In genomic region chr7:127107601-127108007, GRCh38 we compare ENCODE assay signal across 8 cellular contexts.
A peak's percentile ranks its signal among the peaks of the same experiment; 100 is the strongest.
DNase-seq lines count a peak whose midpoint lies in the region; ATAC-seq and TF ChIP-seq lines count a peak whose summit lies in the region.

No MANE protein-coding gene starts in this region.

- no peaks in the 10 kb centered on the region for H3K9me3 ChIP-seq in CD4-positive, alpha-beta T cell (ENCODE audit: control insufficient read depth, low read length)

- H3K36me3 Mint-ChIP-seq in CD4-positive, alpha-beta T cell (ENCODE audit: low read depth) = no peaks in the 10 kb centered on the region
- H3K36me3 Mint-ChIP-seq in activated naive CD4-positive, alpha-beta T cell treated with anti-CD3 and anti-CD28 coated beads, Interleukin-2, amount 10 ng/mL, durations not matched to agents 7 days and 5 days = no peaks in the 10 kb centered on the region
- H3K36me3 Mint-ChIP-seq in immature natural killer cell = peaks cover 0 to 4% (median 0%) of the 10 kb centered on the region in 3 donors

- H3K4me3 Mint-ChIP-seq in CD4-positive, alpha-beta T cell = no peak overlapping the region
- no peak overlapping the region for H3K4me3 Mint-ChIP-seq in activated naive CD4-positive, alpha-beta T cell treated with anti-CD3 and anti-CD28 coated beads, Interleukin-2, amount 10 ng/mL, durations not matched to agents 7 days and 5 days
- H3K4me3 Mint-ChIP-seq in immature natural killer cell = no peak overlapping the region
- no peak overlapping the region for H3K4me3 Mint-ChIP-seq in stimulated activated naive CD8-positive, alpha-beta T cell treated with anti-CD3 and anti-CD28 coated beads, Interleukin-15, amount 100 ng/mL, for 72 hours

- H3K4me1 Mint-ChIP-seq in CD4-positive, alpha-beta T cell (ENCODE audit: low read depth) = no peaks in the 10 kb centered on the region
- no peaks in the 10 kb centered on the region for H3K4me1 Mint-ChIP-seq in activated naive CD4-positive, alpha-beta T cell treated with anti-CD3 and anti-CD28 coated beads, Interleukin-2, amount 10 ng/mL, durations not matched to agents 7 days and 5 days
- no peaks in the 10 kb centered on the region for H3K4me1 Mint-ChIP-seq in immature natural killer cell
- H3K4me1 Mint-ChIP-seq in stimulated activated naive CD8-positive, alpha-beta T cell treated with anti-CD3 and anti-CD28 coated beads, Interleukin-15, amount 100 ng/mL, for 72 hours = no peaks in the 10 kb centered on the region

- H3K27ac Mint-ChIP-seq in CD4-positive, alpha-beta T cell = no peak overlapping the region
- peak overlapping the region; percentile 30 for H3K27ac Mint-ChIP-seq in activated naive CD4-positive, alpha-beta T cell treated with anti-CD3 and anti-CD28 coated beads, Interleukin-2, amount 10 ng/mL, durations not matched to agents 7 days and 5 days
- H3K27ac Mint-ChIP-seq in immature natural killer cell = no peak overlapping the region
- no peak overlapping the region for H3K27ac Mint-ChIP-seq in stimulated activated naive CD8-positive, alpha-beta T cell treated with anti-CD3 and anti-CD28 coated beads, Interleukin-15, amount 100 ng/mL, for 72 hours

- no peak overlapping the region for H3K27ac ChIP-seq in CD4-positive, alpha-beta T cell (ENCODE audit: low read depth, low read length)

- intact Hi-C loops in CD4-positive, alpha-beta T cell (cut with DNase I, micrococcal nuclease) = no loop called here

- no peak for ATAC-seq in CD4-positive, alpha-beta T cell (ENCODE audit: poor library complexity)
- ATAC-seq in GM18858 (IDR thresholded peaks at IDR 0.05; ENCODE audit: unreplicated experiment) (peak; percentile 85), HG02885 (IDR thresholded peaks at IDR 0.05; ENCODE audit: poor library complexity, unreplicated experiment) (peak; percentile 95)
- peak; percentile 58 for ATAC-seq in stimulated activated naive CD8-positive, alpha-beta T cell treated with anti-CD3 and anti-CD28 coated beads, Interleukin-15, amount 100 ng/mL, for 72 hours

- H3K27me3 ChIP-seq in CD4-positive, alpha-beta T cell (ENCODE audit: control insufficient read depth, insufficient read depth, low read length) = no peaks in the 10 kb centered on the region

- H3K27me3 Mint-ChIP-seq in CD4-positive, alpha-beta T cell = peaks cover 28% of the 10 kb centered on the region
- no peaks in the 10 kb centered on the region for H3K27me3 Mint-ChIP-seq in activated naive CD4-positive, alpha-beta T cell treated with anti-CD3 and anti-CD28 coated beads, Interleukin-2, amount 10 ng/mL, durations not matched to agents 7 days and 5 days
- H3K27me3 Mint-ChIP-seq in immature natural killer cell (ENCODE audit: low read depth in 3 of 3) = peaks cover 0 to 3% (median 2%) of the 10 kb centered on the region in 3 donors
- peaks cover 9% of the 10 kb centered on the region for H3K27me3 Mint-ChIP-seq in stimulated activated naive CD8-positive, alpha-beta T cell treated with anti-CD3 and anti-CD28 coated beads, Interleukin-15, amount 100 ng/mL, for 72 hours

- peak; percentile 11 for TF ChIP-seq CTCF in CD4-positive, alpha-beta T cell (IDR thresholded peaks at IDR 0.05)

- peak in 5 of 10 experiments; percentile 1 to 6 (median 4) for DNase-seq in CD4-positive, alpha-beta T cell
- DNase-seq in NCI-H1694 treated with DMSO at 0.1 percent for 48 hours (lab: John Stamatoyannopoulos, UW) (peak; percentile 14), immature natural killer cell (peak; percentile 0 to 17 (median 2)), 8988T (no peak)
- peak; percentile 65 for DNase-seq in activated naive CD4-positive, alpha-beta T cell treated with anti-CD3 and anti-CD28 coated beads, Interleukin-2, amount 10 ng/mL, durations not matched to agents 7 days and 5 days
- DNase-seq in stimulated activated naive CD8-positive, alpha-beta T cell treated with anti-CD3 and anti-CD28 coated beads, Interleukin-15, amount 100 ng/mL, for 72 hours = peak in 1 of 2 donors; percentile 18

- peaks cover 6% of the 10 kb centered on the region for H3K9me3 Mint-ChIP-seq in CD4-positive, alpha-beta T cell
- peaks cover 3% of the 10 kb centered on the region for H3K9me3 Mint-ChIP-seq in activated naive CD4-positive, alpha-beta T cell treated with anti-CD3 and anti-CD28 coated beads, Interleukin-2, amount 10 ng/mL, durations not matched to agents 7 days and 5 days
- H3K9me3 Mint-ChIP-seq in immature natural killer cell = peaks cover 0 to 31% (median 8%) of the 10 kb centered on the region in 6 donors
- peaks cover 10 to 24% of the 10 kb centered on the region in 2 donors for H3K9me3 Mint-ChIP-seq in stimulated activated naive CD8-positive, alpha-beta T cell treated with anti-CD3 and anti-CD28 coated beads, Interleukin-15, amount 100 ng/mL, for 72 hours

- CTCF ChIA-PET in CD4-positive, alpha-beta T cell (lab: Charles Lee) = no interaction called here
- CTCF ChIA-PET in activated naive CD4-positive, alpha-beta T cell treated with anti-CD3 and anti-CD28 coated beads, Interleukin-2, amount 10 ng/mL, durations not matched to agents 7 days and 5 days (lab: Charles Lee) = no interaction called here

- POLR2A ChIA-PET in CD4-positive, alpha-beta T cell (lab: Charles Lee) = no interaction called here
